ENCODE assay signal across 8 cellular contexts in the genomic region with DNA sequence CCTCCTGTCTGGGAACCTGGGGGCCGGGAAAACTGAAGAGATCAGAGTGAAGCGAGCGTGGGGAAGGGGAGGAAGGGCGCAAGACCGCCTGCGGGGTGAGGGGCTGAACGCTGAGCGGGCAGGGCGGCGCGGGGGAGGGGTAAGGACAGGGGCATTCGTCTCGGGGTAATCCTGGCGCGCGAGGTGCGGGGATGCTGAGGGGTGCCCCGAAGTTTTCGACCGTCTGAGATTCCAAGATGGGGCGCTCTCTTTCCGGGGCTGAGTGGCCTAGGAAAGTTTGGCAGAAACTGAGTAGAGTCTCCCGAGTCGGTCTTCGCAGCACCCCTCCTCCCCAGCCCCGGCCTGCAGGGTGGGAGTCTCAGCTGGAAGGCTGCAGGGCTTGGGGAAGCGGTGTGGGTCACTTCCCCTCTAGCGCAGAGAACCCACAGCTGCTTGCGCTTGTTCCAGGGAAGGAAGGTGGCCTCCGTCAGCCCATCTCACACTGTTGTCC. TPM values are rescaled to one million over a fixed set of nuclear protein-coding genes. Genes with fewer than 3 reads are reported as not detected.
DNase-seq lines count a peak whose midpoint lies in the region; ATAC-seq and TF ChIP-seq lines count a peak whose summit lies in the region.

No MANE protein-coding gene starts in this region.

- H3K9me3 ChIP-seq in BLaER1: no peaks in the 10 kb centered on the region
- no peaks in the 10 kb centered on the region for H3K9me3 ChIP-seq in left lung
- no peaks in the 10 kb centered on the region for H3K9me3 ChIP-seq in thoracic aorta

- H3K4me1 ChIP-seq in BLaER1 (peaks cover 75% of the 10 kb centered on the region), left lung (peaks cover 21 to 53% of the 10 kb centered on the region in 2 donors), thoracic aorta (ENCODE audit: control insufficient read depth in 1 of 2, low read depth in 2 of 2) (peaks cover 26 to 41% of the 10 kb centered on the region in 2 donors)

- ATAC-seq in left lung (peak; percentile 4), thoracic aorta (ENCODE audit: insufficient number of reproducible peaks, low FRiP score, low read depth) (no peak), HG02840 (IDR thresholded peaks at IDR 0.05; ENCODE audit: low FRiP score, unreplicated experiment) (no peak)

- DNase-seq in KG1 (lab: John Stamatoyannopoulos, UW) (peak; percentile 11), astrocyte of the hippocampus (ENCODE audit: low read depth, low spot score) (peak; percentile 26), left lung (peak; percentile 63 to 83), thoracic aorta (ENCODE audit: low spot score) (no peak), NCI-H2171 treated with DMSO at 0.1 percent for 48 hours (lab: John Stamatoyannopoulos, UW) (no peak), inferior parietal cortex (ENCODE audit: extremely low spot score) (no peak)

- H3K4me2 ChIP-seq in BLaER1: peak overlapping the region; percentile 95

- no peaks in the 10 kb centered on the region for H3K27me3 ChIP-seq in BLaER1
- peaks cover 0 to 21% of the 10 kb centered on the region in 2 donors for H3K27me3 ChIP-seq in left lung
- no peaks in the 10 kb centered on the region for H3K27me3 ChIP-seq in thoracic aorta (replicated peaks; ENCODE audit: insufficient read depth)

- H4K20me1 ChIP-seq in BLaER1: peaks cover 83% of the 10 kb centered on the region

- peak overlapping the region; percentile 70 for H3K4me3 ChIP-seq in BLaER1
- peak overlapping the region; percentile 53 to 54 for H3K4me3 ChIP-seq in left lung
- peak overlapping the region; percentile 92 for H3K4me3 ChIP-seq in thoracic aorta

- H3K9ac ChIP-seq in BLaER1: peak overlapping the region; percentile 72

- H3K36me3 ChIP-seq in BLaER1 (peaks cover 30% of the 10 kb centered on the region), left lung (peaks cover 0 to 21% of the 10 kb centered on the region in 2 donors), thoracic aorta (peaks cover 11% of the 10 kb centered on the region)

- peak overlapping the region; percentile 68 for H3K27ac ChIP-seq in BLaER1
- H3K27ac ChIP-seq in left lung: no peak overlapping the region
- peak overlapping the region in 1 of 2 donors; percentile 18 for H3K27ac ChIP-seq in thoracic aorta

- intact Hi-C loops in left lung (cut with DNase I): loop anchor here in 1 of 2 donors (5.0 kb wide), 1 partner anchor 83 kb away; no protein-coding TSS in a partner anchor

- no peak for TF ChIP-seq CTCF in left lung (IDR thresholded peaks at IDR 0.05)
- TF ChIP-seq CTCF in thoracic aorta (IDR thresholded peaks at IDR 0.05): no peak

RNA-seq across cellular contexts. Expression of a gene that starts 0.6 kb away (rescaled TPM):
- total RNA-seq in left lung (1 to 10 TPM; 6.9 to 7.7 TPM), thoracic aorta (1 to 10 TPM; 2.4 to 3.3 TPM)

RNA-seq across cellular contexts. Expression of a gene that starts 10.5 kb away (rescaled TPM):
- total RNA-seq in left lung (100 to 1,000 TPM; 624 to 726 TPM), thoracic aorta (100 to 1,000 TPM; 163 to 177 TPM)

Comparison
In these comparisons a context has a peak if more than half of its experiments do, and no peak if none do; other contexts are left out.
1. DNase-seq: peak in KG1 (single experiment), astrocyte of the hippocampus (single experiment) and left lung (2 of 2); none in thoracic aorta (single experiment), NCI-H2171 treated with DMSO at 0.1 percent for 48 hours (single experiment) and inferior parietal cortex (single experiment).
2. Peak in every context shown above with its lines, with median percentiles within 50 percentile points of each other: H3K4me3 ChIP-seq.